ENCODE assay signal across 10 cellular contexts in genomic region chr14:96962337-96962736, GRCh38.
A peak's percentile ranks its signal among the peaks of the same experiment; 100 is the strongest.
DNase-seq lines count a peak whose midpoint lies in the region; ATAC-seq and TF ChIP-seq lines count a peak whose summit lies in the region.
"Had no signal": no experiment of that assay in that cellular context is flagged by ENCODE, and none has a peak within 500 bp of the region (broad histone marks: within the 10 kb centered on the region; RNA-seq: fewer than 3 reads in every experiment).

No MANE protein-coding gene starts in this region.

- H3K27ac ChIP-seq in BLaER1 treated with 17β-estradiol and CSF1 and Interleukin-3, amounts not matched to agents 10 nM and 100 nM: peak overlapping the region in 9 of 11 experiments; percentile 18 to 72 (median 49); a peak in 14 of 22 replicates
- H3K27ac ChIP-seq in colonic mucosa (no peak overlapping the region), substantia nigra (ENCODE audit: low read depth, low read length, poor library complexity, severe bottlenecking) (no peak overlapping the region)
- H3K27ac ChIP-seq: dorsolateral prefrontal cortex had no signal

- H4K20me1 ChIP-seq in BLaER1 treated with 17β-estradiol and CSF1 and Interleukin-3, amounts not matched to agents 10 nM and 100 nM: no peaks in the 10 kb centered on the region

- DNase-seq in SIG-M5 treated with dmso at 0.1 percent for 504 hours (lab: John Stamatoyannopoulos, UW; ENCODE audit: unreplicated experiment): peak; percentile 61
- peak; percentile 40 for DNase-seq in germinal center (ENCODE audit: low spot score)
- DNase-seq in colonic mucosa: no peak
- no peak for DNase-seq in substantia nigra (lab: John Stamatoyannopoulos, UW)
- DNase-seq: dorsolateral prefrontal cortex, retina had no signal

- H3K4me2 ChIP-seq in BLaER1 treated with 17β-estradiol and CSF1 and Interleukin-3, amounts not matched to agents 10 nM and 100 nM: peak overlapping the region; percentile 52 to 79 (median 64)

- ATAC-seq in GM21390 (IDR thresholded peaks at IDR 0.05; ENCODE audit: unreplicated experiment) (peak; percentile 64), GM21737 (IDR thresholded peaks at IDR 0.05; ENCODE audit: unreplicated experiment) (no peak), HG02852 (IDR thresholded peaks at IDR 0.05; ENCODE audit: unreplicated experiment) (no peak)

- no peak overlapping the region; a peak in 2 of 22 replicates for H3K9ac ChIP-seq in BLaER1 treated with 17β-estradiol and CSF1 and Interleukin-3, amounts not matched to agents 10 nM and 100 nM
- no peak overlapping the region for H3K9ac ChIP-seq in colonic mucosa (ENCODE audit: low read depth in 2 of 2, low read length in 2 of 2)

- no peaks in the 10 kb centered on the region for H3K27me3 ChIP-seq in BLaER1 treated with 17β-estradiol and CSF1 and Interleukin-3, amounts not matched to agents 10 nM and 100 nM
- H3K27me3 ChIP-seq in colonic mucosa: no peaks in the 10 kb centered on the region

- peak overlapping the region in 6 of 10 experiments; percentile 5 to 42 (median 22); a peak in 8 of 20 replicates for H3K4me3 ChIP-seq in BLaER1 treated with 17β-estradiol and CSF1 and Interleukin-3, amounts not matched to agents 10 nM and 100 nM
- H3K4me3 ChIP-seq in colonic mucosa: no peak overlapping the region
- H3K4me3 ChIP-seq: dorsolateral prefrontal cortex had no signal

- intact Hi-C loops in colonic mucosa (cut with DNase I): no loop called here

- no peak for TF ChIP-seq CTCF in colonic mucosa (IDR thresholded peaks at IDR 0.05)

- H3K4me1 ChIP-seq in BLaER1 treated with 17β-estradiol and CSF1 and Interleukin-3, amounts not matched to agents 10 nM and 100 nM: peaks cover 19 to 31% (median 21%) of the 10 kb centered on the region in 10 experiments
- H3K4me1 ChIP-seq in colonic mucosa: no peaks in the 10 kb centered on the region

- H3K9me3 ChIP-seq in BLaER1 treated with 17β-estradiol and CSF1 and Interleukin-3, amounts not matched to agents 10 nM and 100 nM (replicated peaks in 1 of 11): peaks cover 36 to 78% (median 64%) of the 10 kb centered on the region in 11 experiments
- no peaks in the 10 kb centered on the region for H3K9me3 ChIP-seq in colonic mucosa

- H3K36me3 ChIP-seq in BLaER1 treated with 17β-estradiol and CSF1 and Interleukin-3, amounts not matched to agents 10 nM and 100 nM: peaks cover 0 to 7% (median 0%) of the 10 kb centered on the region in 11 experiments; a peak in 1 of 22 replicates
- H3K36me3 ChIP-seq in colonic mucosa: no peaks in the 10 kb centered on the region

Comparison
In these comparisons a context has a peak if more than half of its experiments do, and no peak if none do; other contexts are left out.
1. H3K27ac ChIP-seq: peak in BLaER1 treated with 17β-estradiol and CSF1 and Interleukin-3, amounts not matched to agents 10 nM and 100 nM (9 of 11); none in colonic mucosa (single experiment) and substantia nigra (single experiment).
2. DNase-seq: peak in SIG-M5 treated with dmso at 0.1 percent for 504 hours (single experiment) and germinal center (single experiment); none in colonic mucosa (single experiment) and substantia nigra (0 of 49).